1 cellular context compared by ENCODE assay signal in the genomic region with DNA sequence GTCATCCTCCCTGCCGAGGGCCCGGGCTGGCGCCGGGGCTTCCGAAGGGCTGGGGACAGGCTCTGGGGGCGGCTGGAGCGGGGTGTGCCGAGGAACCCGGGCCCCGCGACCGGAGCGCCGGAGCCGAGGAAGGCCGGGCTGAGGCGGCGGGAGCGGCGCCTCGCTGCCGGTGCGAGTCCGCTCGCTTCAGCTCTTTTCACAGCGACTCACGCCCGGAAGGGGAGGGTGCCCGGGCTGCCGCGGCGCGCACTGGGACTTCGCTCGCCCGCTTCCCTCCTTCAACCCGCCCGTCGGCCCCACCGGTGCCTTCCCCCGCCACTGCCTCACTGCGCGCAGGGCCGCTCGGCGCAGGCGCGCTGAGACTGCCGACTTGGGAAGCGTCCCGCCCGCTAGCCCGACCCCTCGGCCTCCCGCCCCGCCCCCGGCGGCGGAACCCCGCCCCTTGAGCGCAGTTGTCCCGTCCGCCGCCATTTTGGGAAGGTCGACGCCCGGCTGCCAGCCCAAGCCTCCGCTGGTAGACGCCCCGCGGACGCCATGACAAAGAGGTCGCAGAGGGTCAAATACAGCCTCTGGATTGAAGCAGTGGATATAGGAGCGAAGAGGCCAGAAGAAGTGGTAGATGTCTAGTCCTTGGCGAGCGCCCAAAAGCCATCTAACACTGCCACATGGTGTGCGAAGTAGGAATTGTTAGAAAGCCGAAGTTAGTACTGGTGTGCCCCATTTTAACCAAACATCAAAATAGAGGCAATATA.
TF ChIP-seq lines count a peak whose summit lies in the region.

Gene UBE2G1 (minus strand): TSS at position 364 of the 752 bp plus-strand sequence. CDS start 359 bp downstream, at position 5.

TF ChIP-seq in SK-N-SH treated with all-trans-retinoic acid at 6 μM for 48 hours, 23 proteins besides CTCF, POLR2A, EP300 and RAD21 (continued from another document):
- TF ChIP-seq PATZ1 (CRISPR knock-in tag; IDR thresholded peaks at IDR 0.05; ENCODE audit: borderline replicate concordance), result no peak
- no peak for TF ChIP-seq TCF4 (CRISPR knock-in tag; IDR thresholded peaks at IDR 0.05; ENCODE audit: borderline replicate concordance)
- no peak for TF ChIP-seq ISL1 (CRISPR knock-in tag; IDR thresholded peaks at IDR 0.05)
- TF ChIP-seq OSR1 (CRISPR knock-in tag; IDR thresholded peaks at IDR 0.05), result no peak
- TF ChIP-seq ZC3H10 (CRISPR knock-in tag; IDR thresholded peaks at IDR 0.05), result no peak
- TF ChIP-seq CSDC2 (CRISPR knock-in tag; IDR thresholded peaks at IDR 0.05), result no peak
- no peak for TF ChIP-seq ARNTL (CRISPR knock-in tag; IDR thresholded peaks at IDR 0.05; ENCODE audit: borderline replicate concordance, low read depth)
TF ChIP-seq in SK-N-SH treated with all-trans-retinoic acid at 6 μM for 48 hours: peak in this region for 0.
